16 cellular contexts compared by ENCODE assay signal in genomic region chr13:65260938-65261880, GRCh38.
DNase-seq lines count a peak whose midpoint lies in the region; ATAC-seq, FAIRE-seq and TF ChIP-seq lines count a peak whose summit lies in the region.
"Had no signal": no experiment of that assay in that cellular context is flagged by ENCODE, and none has a peak within 500 bp of the region (broad histone marks: within the 10 kb centered on the region; RNA-seq: fewer than 3 reads in every experiment).

No MANE protein-coding gene starts in this region.

- H3K27me3 Mint-ChIP-seq in immature natural killer cell (ENCODE audit: low read depth in 3 of 3): no peaks in the 10 kb centered on the region

- peaks cover 15 to 27% of the 10 kb centered on the region in 2 donors for H3K4me1 Mint-ChIP-seq in immature natural killer cell

- TF ChIP-seq CTCF in WI38 (IDR thresholded peaks at IDR 0.05; ENCODE audit: low read depth, low read length): no peak

- peak overlapping the region; percentile 57 to 83 (median 72) for H3K4me3 Mint-ChIP-seq in immature natural killer cell
- H3K4me3 Mint-ChIP-seq: mesothelial cell of epicardium had no signal

- no peaks in the 10 kb centered on the region for H3K9me3 ChIP-seq in SJCRH30 (replicated peaks)
- H3K9me3 ChIP-seq: psoas muscle had no signal

- peak; percentile 41 for ATAC-seq in HG03175 (IDR thresholded peaks at IDR 0.05; ENCODE audit: unreplicated experiment)
- ATAC-seq: psoas muscle; stimulated activated naive CD8-positive, alpha-beta T cell treated with anti-CD3 and anti-CD28 coated beads, Interleukin-15, Interleukin-2, amounts not matched to agents 100 U/mL and 50 U/mL, for 24 hours had no signal

- no peak for TF ChIP-seq POLR2A in GM12891 (IDR thresholded peaks at IDR 0.05; ENCODE audit: low read depth, low read length)

- H3K27me3 ChIP-seq in SJCRH30: no peaks in the 10 kb centered on the region

- peak overlapping the region; percentile 22; the same call in 1 of the 2 replicates for H3K4me3 ChIP-seq in WI38 (ENCODE audit: low read depth, low read length)
- no peak overlapping the region for H3K4me3 ChIP-seq in SJCRH30
- H3K4me3 ChIP-seq: psoas muscle had no signal

- H3K36me3 Mint-ChIP-seq in immature natural killer cell: no peaks in the 10 kb centered on the region
- H3K36me3 Mint-ChIP-seq: CD14-positive monocyte, mesothelial cell of epicardium had no signal

- no peak overlapping the region for H3K27ac ChIP-seq in SJCRH30
- H3K27ac ChIP-seq: psoas muscle had no signal

- no peaks in the 10 kb centered on the region for H3K4me1 ChIP-seq in SJCRH30
- H3K4me1 ChIP-seq: psoas muscle had no signal

- FAIRE-seq in GM12891 (lab: Jason Lieb, UNC): no peak
- FAIRE-seq: endometrium had no signal

- peak overlapping the region in 4 of 6 donors; percentile 5 to 64 (median 24) for H3K27ac Mint-ChIP-seq in immature natural killer cell
- H3K27ac Mint-ChIP-seq: CD14-positive monocyte, mesothelial cell of epicardium had no signal

- DNase-seq in Ammon's horn (ENCODE audit: low spot score) (peak; percentile 5), immature natural killer cell (peak in 1 of 3 donors; percentile 3), SJCRH30 (no peak), GM12891 (ENCODE audit: insufficient read length, low spot score) (no peak)
- no peak for DNase-seq in central memory CD4-positive, alpha-beta T cell
- DNase-seq in stimulated activated CD4-positive, alpha-beta T cell treated with anti-CD3 and anti-CD28 coated beads, Interleukin-2, amount 100 ng/mL, for 48 hours: no peak
- DNase-seq: activated CD4-positive, CD25-positive, alpha-beta regulatory T cell; NCI-H510A; psoas muscle; SHP77; stimulated activated naive CD8-positive, alpha-beta T cell treated with anti-CD3 and anti-CD28 coated beads, Interleukin-15, Interleukin-2, amounts not matched to agents 100 U/mL and 50 U/mL, for 24 hours had no signal

- H3K9me3 Mint-ChIP-seq in immature natural killer cell: no peaks in the 10 kb centered on the region

- H3K36me3 ChIP-seq in SJCRH30: no peaks in the 10 kb centered on the region

TF ChIP-seq in GM12891, 5 proteins besides CTCF, POLR2A, EP300 and RAD21:
- no peak for TF ChIP-seq POU2F2 (IDR thresholded peaks at IDR 0.05; ENCODE audit: low read depth, low read length)
- TF ChIP-seq POLR2AphosphoS5 (IDR thresholded peaks at IDR 0.05; ENCODE audit: low read depth, low read length): no peak
- no peak for TF ChIP-seq TAF1 (IDR thresholded peaks at IDR 0.05; ENCODE audit: low read depth, low read length)
- TF ChIP-seq SPI1 (IDR thresholded peaks at IDR 0.05; ENCODE audit: low read depth, low read length): no peak
